ENCODE assay signal across 1 cellular context in the genomic region with DNA sequence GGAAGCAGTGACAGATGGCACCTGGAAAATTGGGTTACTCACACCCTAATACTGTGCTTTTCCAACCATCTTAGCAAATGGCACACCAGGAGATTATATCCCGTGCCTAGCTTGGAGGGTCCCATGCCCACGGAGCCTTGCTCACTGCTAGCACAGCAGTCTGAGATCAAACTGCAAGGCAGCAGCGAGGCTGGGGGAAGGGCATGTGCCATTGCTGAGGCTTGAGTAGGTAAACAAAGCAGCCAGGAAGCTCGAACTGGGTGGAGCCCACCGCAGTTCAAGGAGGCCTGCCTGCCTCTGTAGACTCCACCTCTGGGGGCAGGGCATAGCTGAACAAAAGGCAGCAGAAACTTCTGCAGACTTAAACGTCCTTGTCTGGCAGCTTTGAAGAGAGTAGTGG.
TF ChIP-seq lines count a peak whose summit lies in the region.
"Not testable (repeated sequence)": the region's sequence is repeated elsewhere in the genome, so short reads cannot be mapped to it uniquely, and the experiment has no call there.

No MANE protein-coding gene starts in this region.

TF ChIP-seq in HepG2, 621 proteins besides CTCF, POLR2A, EP300 and RAD21:
- TF ChIP-seq ZMYM4 (CRISPR knock-in tag; IDR thresholded peaks at IDR 0.05) = peak; percentile 40; the same call in 1 of the 2 replicates
- TF ChIP-seq, protein P1, sequence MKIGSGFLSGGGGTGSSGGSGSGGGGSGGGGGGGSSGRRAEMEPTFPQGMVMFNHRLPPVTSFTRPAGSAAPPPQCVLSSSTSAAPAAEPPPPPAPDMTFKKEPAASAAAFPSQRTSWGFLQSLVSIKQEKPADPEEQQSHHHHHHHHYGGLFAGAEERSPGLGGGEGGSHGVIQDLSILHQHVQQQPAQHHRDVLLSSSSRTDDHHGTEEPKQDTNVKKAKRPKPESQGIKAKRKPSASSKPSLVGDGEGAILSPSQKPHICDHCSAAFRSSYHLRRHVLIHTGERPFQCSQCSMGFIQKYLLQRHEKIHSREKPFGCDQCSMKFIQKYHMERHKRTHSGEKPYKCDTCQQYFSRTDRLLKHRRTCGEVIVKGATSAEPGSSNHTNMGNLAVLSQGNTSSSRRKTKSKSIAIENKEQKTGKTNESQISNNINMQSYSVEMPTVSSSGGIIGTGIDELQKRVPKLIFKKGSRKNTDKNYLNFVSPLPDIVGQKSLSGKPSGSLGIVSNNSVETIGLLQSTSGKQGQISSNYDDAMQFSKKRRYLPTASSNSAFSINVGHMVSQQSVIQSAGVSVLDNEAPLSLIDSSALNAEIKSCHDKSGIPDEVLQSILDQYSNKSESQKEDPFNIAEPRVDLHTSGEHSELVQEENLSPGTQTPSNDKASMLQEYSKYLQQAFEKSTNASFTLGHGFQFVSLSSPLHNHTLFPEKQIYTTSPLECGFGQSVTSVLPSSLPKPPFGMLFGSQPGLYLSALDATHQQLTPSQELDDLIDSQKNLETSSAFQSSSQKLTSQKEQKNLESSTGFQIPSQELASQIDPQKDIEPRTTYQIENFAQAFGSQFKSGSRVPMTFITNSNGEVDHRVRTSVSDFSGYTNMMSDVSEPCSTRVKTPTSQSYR (CRISPR knock-in tag; IDR thresholded peaks at IDR 0.05; ENCODE audit: borderline replicate concordance) = peak; percentile 81; the same call in 1 of the 2 replicates
- not testable (repeated sequence) for TF ChIP-seq FOXA1, SOX13 (IDR thresholded peaks at IDR 0.05)
- TF ChIP-seq FOXA1 (CRISPR knock-in tag; IDR thresholded peaks at IDR 0.05) = peak; percentile 72
- TF ChIP-seq, protein P2, sequence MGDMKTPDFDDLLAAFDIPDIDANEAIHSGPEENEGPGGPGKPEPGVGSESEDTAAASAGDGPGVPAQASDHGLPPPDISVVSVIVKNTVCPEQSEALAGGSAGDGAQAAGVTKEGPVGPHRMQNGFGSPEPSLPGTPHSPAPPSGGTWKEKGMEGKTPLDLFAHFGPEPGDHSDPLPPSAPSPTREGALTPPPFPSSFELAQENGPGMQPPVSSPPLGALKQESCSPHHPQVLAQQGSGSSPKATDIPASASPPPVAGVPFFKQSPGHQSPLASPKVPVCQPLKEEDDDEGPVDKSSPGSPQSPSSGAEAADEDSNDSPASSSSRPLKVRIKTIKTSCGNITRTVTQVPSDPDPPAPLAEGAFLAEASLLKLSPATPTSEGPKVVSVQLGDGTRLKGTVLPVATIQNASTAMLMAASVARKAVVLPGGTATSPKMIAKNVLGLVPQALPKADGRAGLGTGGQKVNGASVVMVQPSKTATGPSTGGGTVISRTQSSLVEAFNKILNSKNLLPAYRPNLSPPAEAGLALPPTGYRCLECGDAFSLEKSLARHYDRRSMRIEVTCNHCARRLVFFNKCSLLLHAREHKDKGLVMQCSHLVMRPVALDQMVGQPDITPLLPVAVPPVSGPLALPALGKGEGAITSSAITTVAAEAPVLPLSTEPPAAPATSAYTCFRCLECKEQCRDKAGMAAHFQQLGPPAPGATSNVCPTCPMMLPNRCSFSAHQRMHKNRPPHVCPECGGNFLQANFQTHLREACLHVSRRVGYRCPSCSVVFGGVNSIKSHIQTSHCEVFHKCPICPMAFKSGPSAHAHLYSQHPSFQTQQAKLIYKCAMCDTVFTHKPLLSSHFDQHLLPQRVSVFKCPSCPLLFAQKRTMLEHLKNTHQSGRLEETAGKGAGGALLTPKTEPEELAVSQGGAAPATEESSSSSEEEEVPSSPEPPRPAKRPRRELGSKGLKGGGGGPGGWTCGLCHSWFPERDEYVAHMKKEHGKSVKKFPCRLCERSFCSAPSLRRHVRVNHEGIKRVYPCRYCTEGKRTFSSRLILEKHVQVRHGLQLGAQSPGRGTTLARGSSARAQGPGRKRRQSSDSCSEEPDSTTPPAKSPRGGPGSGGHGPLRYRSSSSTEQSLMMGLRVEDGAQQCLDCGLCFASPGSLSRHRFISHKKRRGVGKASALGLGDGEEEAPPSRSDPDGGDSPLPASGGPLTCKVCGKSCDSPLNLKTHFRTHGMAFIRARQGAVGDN (CRISPR knock-in tag; IDR thresholded peaks at IDR 0.05) = peak; percentile 23; the same call in 1 of the 2 replicates
- peak in 1 of 2 experiments; percentile 38; a peak in 1 of 4 replicates for TF ChIP-seq SOX13 (CRISPR knock-in tag; conservative IDR thresholded peaks at IDR 0.05 in 1 of 2, IDR thresholded peaks at IDR 0.05 in 1 of 2)
- TF ChIP-seq FOXA3 (CRISPR knock-in tag; IDR thresholded peaks at IDR 0.05) = peak; percentile 40; the same call in 1 of the 2 replicates
- TF ChIP-seq, protein P3, sequence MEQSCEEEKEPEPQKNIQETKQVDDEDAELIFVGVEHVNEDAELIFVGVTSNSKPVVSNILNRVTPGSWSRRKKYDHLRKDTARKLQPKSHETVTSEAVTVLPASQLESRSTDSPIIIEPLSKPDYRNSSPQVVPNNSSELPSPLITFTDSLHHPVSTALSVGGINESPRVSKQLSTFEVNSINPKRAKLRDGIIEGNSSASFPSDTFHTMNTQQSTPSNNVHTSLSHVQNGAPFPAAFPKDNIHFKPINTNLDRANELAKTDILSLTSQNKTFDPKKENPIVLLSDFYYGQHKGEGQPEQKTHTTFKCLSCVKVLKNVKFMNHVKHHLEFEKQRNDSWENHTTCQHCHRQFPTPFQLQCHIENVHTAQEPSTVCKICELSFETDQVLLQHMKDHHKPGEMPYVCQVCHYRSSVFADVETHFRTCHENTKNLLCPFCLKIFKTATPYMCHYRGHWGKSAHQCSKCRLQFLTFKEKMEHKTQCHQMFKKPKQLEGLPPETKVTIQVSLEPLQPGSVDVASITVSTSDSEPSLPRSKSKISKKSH (CRISPR knock-in tag; IDR thresholded peaks at IDR 0.05; ENCODE audit: borderline replicate concordance) = peak; percentile 37; the same call in 1 of the 2 replicates
